Comparison of ENCODE assay signal across 18 cellular contexts in the genomic region with DNA sequence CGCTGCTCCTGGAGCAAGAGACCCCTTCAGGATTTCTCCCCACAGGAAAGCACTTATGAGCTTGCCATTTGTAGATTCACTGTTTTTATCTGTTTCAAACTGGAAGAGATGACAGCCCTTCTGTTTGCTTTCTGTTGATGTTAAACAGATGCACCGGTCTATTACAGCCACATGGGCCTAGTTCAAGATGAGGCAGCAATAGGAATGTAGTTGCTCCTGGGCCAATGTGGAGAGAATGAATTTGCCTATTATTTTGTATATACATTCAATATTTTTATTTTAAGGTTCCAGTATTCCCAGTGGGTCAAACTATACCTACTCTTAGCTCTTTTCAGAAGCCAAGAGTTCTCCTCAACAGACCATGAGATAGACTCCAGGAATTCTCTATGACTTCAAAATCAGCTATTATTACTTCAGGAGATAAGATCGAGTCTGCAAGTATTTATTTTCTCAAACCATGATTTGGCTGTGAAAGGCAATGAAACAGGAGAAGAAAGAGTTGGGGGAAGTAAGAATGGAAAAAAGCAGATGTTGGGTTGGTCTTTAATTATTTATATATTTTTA.
DNase-seq lines count a peak whose midpoint lies in the region; ATAC-seq and TF ChIP-seq lines count a peak whose summit lies in the region.
"Had no signal": no experiment of that assay in that cellular context is flagged by ENCODE, and none has a peak within 500 bp of the region (broad histone marks: within the 10 kb centered on the region; RNA-seq: fewer than 3 reads in every experiment).

No MANE protein-coding gene starts in this region.

- TF ChIP-seq POLR2A in right lobe of liver (IDR thresholded peaks at IDR 0.05) = no peak

- intact Hi-C loops in right lobe of liver (cut with DNase I) = loop anchor here in 1 of 2 donors (10.0 kb wide), 1 partner anchor 67 kb away; no protein-coding TSS in a partner anchor

- H3K4me3 ChIP-seq in AG04449 (ENCODE audit: low read depth, low read length) (no peak overlapping the region), cardiac fibroblast (replicated peaks in 1 of 2; ENCODE audit: low read depth in 2 of 2, low read length in 2 of 2) (no peak overlapping the region), right lobe of liver (no peak overlapping the region)
- H3K4me3 ChIP-seq: thyroid gland had no signal

- POLR2A ChIA-PET in AG04449 (lab: Yijun Ruan, JAX) = interaction anchor here (0.5 kb wide), 1 partner anchor 311 kb away, joined by 3 read pairs; no protein-coding TSS in a partner anchor

- H3K36me3 Mint-ChIP-seq in activated T-cell treated with anti-CD3 and anti-CD28 coated beads, Interleukin-2, amount 50 U/mL, for 72 hours (ENCODE audit: insufficient read depth in 2 of 2) = no peaks in the 10 kb centered on the region
- no peaks in the 10 kb centered on the region for H3K36me3 Mint-ChIP-seq in activated CD8-positive, alpha-beta memory T cell treated with anti-CD3 and anti-CD28 coated beads, Interleukin-2, amount 10 ng/mL, durations not matched to agents 7 days and 5 days
- H3K36me3 Mint-ChIP-seq: activated naive CD8-positive, alpha-beta T cell treated with anti-CD3 and anti-CD28 coated beads for 36 hours had no signal

- H3K9me3 Mint-ChIP-seq in activated T-cell treated with anti-CD3 and anti-CD28 coated beads, Interleukin-2, amount 50 U/mL, for 72 hours = peaks cover 0 to 2% of the 10 kb centered on the region in 2 donors
- no peaks in the 10 kb centered on the region for H3K9me3 Mint-ChIP-seq in activated CD8-positive, alpha-beta memory T cell treated with anti-CD3 and anti-CD28 coated beads, Interleukin-2, amount 10 ng/mL, durations not matched to agents 7 days and 5 days (ENCODE audit: low read depth)
- H3K9me3 Mint-ChIP-seq: activated naive CD8-positive, alpha-beta T cell treated with anti-CD3 and anti-CD28 coated beads for 36 hours had no signal

- peaks cover 0 to 71% (median 24%) of the 10 kb centered on the region in 4 donors for H3K4me1 ChIP-seq in right lobe of liver

- CTCF ChIA-PET in AG04449 (lab: Yijun Ruan, JAX) = interaction anchor here (0.7 kb wide), 1 partner anchor 905 kb away, joined by 3 read pairs; no protein-coding TSS in a partner anchor
- CTCF ChIA-PET in activated CD8-positive, alpha-beta memory T cell treated with anti-CD3 and anti-CD28 coated beads, Interleukin-2, amount 10 ng/mL, durations not matched to agents 7 days and 5 days (lab: Charles Lee) = no interaction called here

- H3K27ac ChIP-seq in right lobe of liver = peak overlapping the region; percentile 33 to 75 (median 71)
- H3K27ac ChIP-seq: thyroid gland had no signal

- H3K4me1 Mint-ChIP-seq in activated T-cell treated with anti-CD3 and anti-CD28 coated beads, Interleukin-2, amount 50 U/mL, for 72 hours (ENCODE audit: low read depth) = no peaks in the 10 kb centered on the region
- no peaks in the 10 kb centered on the region for H3K4me1 Mint-ChIP-seq in activated CD8-positive, alpha-beta memory T cell treated with anti-CD3 and anti-CD28 coated beads, Interleukin-2, amount 10 ng/mL, durations not matched to agents 7 days and 5 days
- H3K4me1 Mint-ChIP-seq: activated naive CD8-positive, alpha-beta T cell treated with anti-CD3 and anti-CD28 coated beads for 36 hours; B cell had no signal

- no peaks in the 10 kb centered on the region for H3K27me3 Mint-ChIP-seq in activated T-cell treated with anti-CD3 and anti-CD28 coated beads, Interleukin-2, amount 50 U/mL, for 72 hours (ENCODE audit: low read depth)
- no peaks in the 10 kb centered on the region for H3K27me3 Mint-ChIP-seq in activated CD8-positive, alpha-beta memory T cell treated with anti-CD3 and anti-CD28 coated beads, Interleukin-2, amount 10 ng/mL, durations not matched to agents 7 days and 5 days
- H3K27me3 Mint-ChIP-seq: activated naive CD8-positive, alpha-beta T cell treated with anti-CD3 and anti-CD28 coated beads for 36 hours had no signal

- ATAC-seq in right lobe of liver (peak; percentile 46 to 57 (median 52)), HG03521 (IDR thresholded peaks at IDR 0.05; ENCODE audit: unreplicated experiment) (no peak)
- no peak for ATAC-seq in activated T-cell treated with anti-CD3 and anti-CD28 coated beads, Interleukin-2, amount 50 U/mL, for 72 hours (replicated peaks in 1 of 2)
- no peak for ATAC-seq in activated CD8-positive, alpha-beta memory T cell treated with anti-CD3 and anti-CD28 coated beads, Interleukin-2, amount 10 ng/mL, durations not matched to agents 7 days and 5 days

- DNase-seq in AG04449 (ENCODE audit: low read depth, low spot score) (peak; percentile 16), DMS53 treated with DMSO at 0.1 percent for 48 hours (lab: John Stamatoyannopoulos, UW; ENCODE audit: unreplicated experiment) (peak; percentile 75), cardiac fibroblast (ENCODE audit: low read depth in 2 of 2) (peak; percentile 5 to 11), right lobe of liver (no peak), medulla oblongata (ENCODE audit: extremely low spot score) (no peak)
- DNase-seq in activated T-cell treated with anti-CD3 and anti-CD28 coated beads, Interleukin-2, amount 50 U/mL, for 72 hours = no peak
- no peak for DNase-seq in activated CD8-positive, alpha-beta memory T cell treated with anti-CD3 and anti-CD28 coated beads, Interleukin-2, amount 10 ng/mL, durations not matched to agents 7 days and 5 days
- DNase-seq: activated CD4-positive, CD25-positive, alpha-beta regulatory T cell treated with anti-CD3 and anti-CD28 coated beads, Interleukin-2, amount 50 U/mL, for 72 hours; activated CD8-positive, alpha-beta memory T cell treated with anti-CD3 and anti-CD28 coated beads, Interleukin-2, amount 50 U/mL, for 48 hours; activated naive CD8-positive, alpha-beta T cell treated with anti-CD3 and anti-CD28 coated beads for 36 hours; DMS79 treated with DMSO at 0.1 percent for 48 hours; head of caudate nucleus; NCI-H2081; stimulated activated CD4-positive, alpha-beta T cell treated with anti-CD3 and anti-CD28 coated beads, Interleukin-4, amount 100 ng/mL, for 4 hours; T-helper 2 cell; thyroid gland had no signal

- TF ChIP-seq CTCF in AG04449 (IDR thresholded peaks at IDR 0.05; ENCODE audit: insufficient read depth, low read length, missing control alignments) (no peak), cardiac fibroblast (IDR thresholded peaks at IDR 0.05; ENCODE audit: low read depth, low read length) (no peak), right lobe of liver (IDR thresholded peaks at IDR 0.05) (peak in 1 of 4 donors; percentile 11)

- H3K27me3 ChIP-seq in right lobe of liver = no peaks in the 10 kb centered on the region
- H3K27me3 ChIP-seq: thyroid gland had no signal

- H3K4me3 Mint-ChIP-seq in activated T-cell treated with anti-CD3 and anti-CD28 coated beads, Interleukin-2, amount 50 U/mL, for 72 hours = no peak overlapping the region
- H3K4me3 Mint-ChIP-seq in activated CD8-positive, alpha-beta memory T cell treated with anti-CD3 and anti-CD28 coated beads, Interleukin-2, amount 10 ng/mL, durations not matched to agents 7 days and 5 days = no peak overlapping the region
- H3K4me3 Mint-ChIP-seq: activated naive CD8-positive, alpha-beta T cell treated with anti-CD3 and anti-CD28 coated beads for 36 hours; B cell had no signal

- H3K9me3 ChIP-seq in right lobe of liver = no peaks in the 10 kb centered on the region
- H3K9me3 ChIP-seq: thyroid gland had no signal

- no peaks in the 10 kb centered on the region for H3K36me3 ChIP-seq in right lobe of liver
- H3K36me3 ChIP-seq: thyroid gland had no signal

- no peak overlapping the region for H3K27ac Mint-ChIP-seq in activated T-cell treated with anti-CD3 and anti-CD28 coated beads, Interleukin-2, amount 50 U/mL, for 72 hours
- H3K27ac Mint-ChIP-seq in activated CD8-positive, alpha-beta memory T cell treated with anti-CD3 and anti-CD28 coated beads, Interleukin-2, amount 10 ng/mL, durations not matched to agents 7 days and 5 days = no peak overlapping the region
- H3K27ac Mint-ChIP-seq: activated naive CD8-positive, alpha-beta T cell treated with anti-CD3 and anti-CD28 coated beads for 36 hours; B cell had no signal

- 38% methylated on average over 3 of the region's 3 CpGs for WGBS in right lobe of liver (ENCODE audit: insufficient coverage, low coverage, low lambda C conversion rate, missing lambda C conversion rate)

Comparison
In these comparisons a context has a peak if more than half of its experiments do, and no peak if none do; other contexts are left out.
1. DNase-seq: peak in AG04449 (single experiment), DMS53 treated with DMSO at 0.1 percent for 48 hours (single experiment) and cardiac fibroblast (2 of 2); none in right lobe of liver (0 of 3), medulla oblongata (single experiment), activated T-cell treated with anti-CD3 and anti-CD28 coated beads, Interleukin-2, amount 50 U/mL, for 72 hours (0 of 2) and activated CD8-positive, alpha-beta memory T cell treated with anti-CD3 and anti-CD28 coated beads, Interleukin-2, amount 10 ng/mL, durations not matched to agents 7 days and 5 days (single experiment).
2. ATAC-seq: peak in right lobe of liver (4 of 4); none in activated T-cell treated with anti-CD3 and anti-CD28 coated beads, Interleukin-2, amount 50 U/mL, for 72 hours (0 of 2), HG03521 (single experiment) and activated CD8-positive, alpha-beta memory T cell treated with anti-CD3 and anti-CD28 coated beads, Interleukin-2, amount 10 ng/mL, durations not matched to agents 7 days and 5 days (single experiment).